33 cellular contexts compared by ENCODE assay signal in the genomic region with DNA sequence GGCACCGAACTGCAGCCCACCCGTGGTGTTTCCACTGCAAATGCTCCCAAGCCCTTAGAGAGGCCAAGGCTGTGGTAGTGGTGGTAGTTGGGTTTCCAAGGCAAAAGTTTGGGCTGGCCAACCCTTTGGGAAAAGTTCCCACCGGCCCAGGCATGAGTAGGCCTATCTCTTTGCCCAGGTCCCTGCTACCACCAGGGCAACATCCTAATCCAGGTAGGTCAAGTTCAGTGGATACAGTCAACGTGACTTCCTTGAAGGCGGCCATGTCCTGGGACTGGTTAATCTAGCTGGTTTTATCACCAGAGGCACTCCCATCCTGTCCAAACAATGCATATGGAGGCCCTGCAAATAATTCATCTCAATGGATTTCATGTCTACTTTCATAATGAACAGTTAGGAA. TPM values are rescaled to one million over a fixed set of nuclear protein-coding genes. Genes with fewer than 3 reads are reported as not detected.
DNase-seq lines count a peak whose midpoint lies in the region; ATAC-seq and TF ChIP-seq lines count a peak whose summit lies in the region.
"Had no signal": no experiment of that assay in that cellular context is flagged by ENCODE, and none has a peak within 500 bp of the region (broad histone marks: within the 10 kb centered on the region; RNA-seq: fewer than 3 reads in every experiment).

No MANE protein-coding gene starts in this region.

- DNase-seq in WTC11 (ENCODE audit: low spot score) (no peak), neuronal stem cell (ENCODE audit: low spot score) (no peak), EL (no peak), right atrium auricular region (ENCODE audit: low spot score) (no peak), gastrocnemius medialis (no peak), SK-N-DZ (ENCODE audit: low spot score) (no peak)
- DNase-seq: activated CD4-positive, alpha-beta T cell treated with anti-CD3 and anti-CD28 coated beads, Interleukin-2, amount 10 ng/mL, durations not matched to agents 7 days and 5 days; activated gamma-delta T cell; BE2C; cortex of kidney; heart left ventricle; naive thymus-derived CD8-positive, alpha-beta T cell; NCI-H1436; NCI-H2081; NCI-H345; NCI-H748 treated with DMSO at 0.1 percent for 48 hours; SIG-M5; stimulated activated CD4-positive, alpha-beta T cell treated with anti-CD3 and anti-CD28 coated beads, Interleukin-2, amount 100 ng/mL, for 48 hours; T-helper 9 cell; WERI-Rb-1 had no signal

- peak overlapping the region; percentile 58 for H3K4me3 ChIP-seq in iPS-18a (ENCODE audit: low read length)
- no peak overlapping the region for H3K4me3 ChIP-seq in neuronal stem cell (ENCODE audit: low read length in 2 of 2)
- no peak overlapping the region for H3K4me3 ChIP-seq in right atrium auricular region
- no peak overlapping the region for H3K4me3 ChIP-seq in gastrocnemius medialis
- H3K4me3 ChIP-seq: HAP-1 had no signal

- H2BK5ac ChIP-seq in neuronal stem cell (ENCODE audit: low read length): no peak overlapping the region

- no peak overlapping the region for H3K23ac ChIP-seq in neuronal stem cell (ENCODE audit: low read depth, low read length, poor library complexity)

- H3K4me1 ChIP-seq in ES-I3 (ENCODE audit: insufficient read depth, low read length): peaks cover 14% of the 10 kb centered on the region
- peaks cover 52% of the 10 kb centered on the region for H3K4me1 ChIP-seq in iPS-18a (ENCODE audit: control insufficient read depth, low read depth, low read length)
- peaks cover 13 to 20% of the 10 kb centered on the region in 2 donors for H3K4me1 ChIP-seq in neuronal stem cell (ENCODE audit: control insufficient read depth in 2 of 2, insufficient read depth in 1 of 2, low read depth in 1 of 2, low read length in 2 of 2)
- H3K4me1 ChIP-seq in right atrium auricular region: peaks cover 0 to 38% of the 10 kb centered on the region in 2 donors
- H3K4me1 ChIP-seq in gastrocnemius medialis: peaks cover 12 to 34% of the 10 kb centered on the region in 2 donors
- H3K4me1 ChIP-seq: BE2C, HAP-1 had no signal

- no peak for TF ChIP-seq POLR2A in gastrocnemius medialis (IDR thresholded peaks at IDR 0.05)

- TF ChIP-seq CTCF in WTC11 (IDR thresholded peaks at IDR 0.05) (no peak), right atrium auricular region (IDR thresholded peaks at IDR 0.05) (no peak), gastrocnemius medialis (IDR thresholded peaks at IDR 0.05 in 4 of 5, conservative IDR thresholded peaks at IDR 0.05 in 1 of 5) (no peak)

- no peak overlapping the region for H2AK5ac ChIP-seq in neuronal stem cell (ENCODE audit: low read depth, low read length)

- no peak overlapping the region for H3K4ac ChIP-seq in neuronal stem cell (ENCODE audit: low read length)

- peaks cover 79% of the 10 kb centered on the region for H3K4me1 Mint-ChIP-seq in WTC11

- H3K9me3 Mint-ChIP-seq in WTC11: no peaks in the 10 kb centered on the region
- H3K9me3 Mint-ChIP-seq: mesothelial cell of epicardium had no signal

- no peak overlapping the region for H2BK15ac ChIP-seq in neuronal stem cell (ENCODE audit: low read length)

- H2BK12ac ChIP-seq in neuronal stem cell (ENCODE audit: low read length): no peak overlapping the region

- no peak overlapping the region for H4K91ac ChIP-seq in neuronal stem cell (ENCODE audit: low read depth, low read length, poor library complexity)

- ATAC-seq in WTC11 (no peak), gastrocnemius medialis (no peak)
- ATAC-seq: naive thymus-derived CD8-positive, alpha-beta T cell had no signal

- no peak overlapping the region for H3K27ac Mint-ChIP-seq in WTC11
- H3K27ac Mint-ChIP-seq: activated CD4-positive, alpha-beta T cell treated with anti-CD3 and anti-CD28 coated beads, Interleukin-2, amount 10 ng/mL, durations not matched to agents 7 days and 5 days; mesothelial cell of epicardium; naive thymus-derived CD8-positive, alpha-beta T cell had no signal

- peak overlapping the region; percentile 95 for H3K4me2 ChIP-seq in neuronal stem cell (ENCODE audit: insufficient read depth, low read length, poor library complexity, severe bottlenecking)

- WGBS in neuronal stem cell (ENCODE audit: extremely low coverage in 2 of 2, insufficient read length in 2 of 2, insufficient replicate concordance in 1 of 2), 2 donors: no CpG with 5 or more reads among the region's 5 CpGs

- in situ Hi-C loops in gastrocnemius medialis (cut with MboI; ENCODE audit: low sequenced_read_pairs in 4 of 4): loop anchor here in 2 of 4 donors (25.0 kb wide), 1 partner anchor 921 kb away; no protein-coding TSS in a partner anchor

- H4K8ac ChIP-seq in neuronal stem cell (ENCODE audit: low read depth, low read length): no peak overlapping the region

- peaks cover 94% of the 10 kb centered on the region for H3K27me3 Mint-ChIP-seq in WTC11 (ENCODE audit: low read depth)

- H3K27me3 ChIP-seq in iPS-18a (ENCODE audit: control insufficient read depth, insufficient read depth, low read length): peaks cover 98% of the 10 kb centered on the region
- H3K27me3 ChIP-seq in neuronal stem cell (ENCODE audit: control insufficient read depth in 3 of 3, insufficient read depth in 3 of 3, low read depth in 1 of 3, low read length in 3 of 3): peaks cover 56 to 96% (median 91%) of the 10 kb centered on the region in 3 experiments
- H3K27me3 ChIP-seq in right atrium auricular region: peaks cover 42 to 47% of the 10 kb centered on the region in 2 donors
- H3K27me3 ChIP-seq in gastrocnemius medialis: peaks cover 76 to 98% (median 83%) of the 10 kb centered on the region in 3 donors

- CTCF ChIA-PET in WTC11 (lab: Charles Lee): interaction anchor here (0.9 to 3.0 kb wide), 5 partner anchors 7 to 405 kb away, joined by 3 to 19 read pairs (median 6); no protein-coding TSS in a partner anchor

- POLR2A ChIA-PET in WTC11 (lab: Charles Lee): interaction anchor here (1.0 to 2.5 kb wide), 2 partner anchors 13 to 67 kb away, joined by 3 to 18 read pairs; no protein-coding TSS in a partner anchor

- H3K79me1 ChIP-seq in neuronal stem cell (ENCODE audit: low read depth, low read length): no peaks in the 10 kb centered on the region

- peak overlapping the region; percentile 53; the same call in 1 of the 2 replicates for H3K9ac ChIP-seq in ES-I3 (ENCODE audit: low read depth, low read length)
- no peak overlapping the region for H3K9ac ChIP-seq in iPS-18a (ENCODE audit: low read length)
- no peak overlapping the region for H3K9ac ChIP-seq in neuronal stem cell (ENCODE audit: low read depth, low read length, poor library complexity)

- H3K36me3 ChIP-seq in ES-I3 (ENCODE audit: insufficient read depth, low read length): no peaks in the 10 kb centered on the region
- H3K36me3 ChIP-seq in iPS-18a (ENCODE audit: control insufficient read depth, low read depth, low read length): no peaks in the 10 kb centered on the region
- H3K36me3 ChIP-seq in neuronal stem cell (replicated peaks in 1 of 2; ENCODE audit: control insufficient read depth in 2 of 2, insufficient read depth in 2 of 2, low read length in 2 of 2): no peaks in the 10 kb centered on the region
- no peaks in the 10 kb centered on the region for H3K36me3 ChIP-seq in right atrium auricular region
- H3K36me3 ChIP-seq in gastrocnemius medialis: no peaks in the 10 kb centered on the region
- H3K36me3 ChIP-seq: ascending aorta, BE2C, esophagus muscularis mucosa, HAP-1, heart left ventricle, tibial nerve, WERI-Rb-1 had no signal

- H3K36me3 Mint-ChIP-seq in WTC11: peaks cover 16% of the 10 kb centered on the region
- H3K36me3 Mint-ChIP-seq: mesothelial cell of epicardium had no signal

- peak overlapping the region; percentile 97 for H2AFZ ChIP-seq in neuronal stem cell (ENCODE audit: low read length)

- intact Hi-C loops in gastrocnemius medialis (cut with DNase I; ENCODE audit: low total_unique reads): no loop called here

- peak overlapping the region; percentile 71 for H3K4me3 Mint-ChIP-seq in WTC11

- peak overlapping the region; percentile 15 for H3K18ac ChIP-seq in neuronal stem cell (ENCODE audit: low read length)

- H3K9me3 ChIP-seq in ES-I3 (ENCODE audit: control insufficient read depth, insufficient read depth, low read length): no peaks in the 10 kb centered on the region
- H3K9me3 ChIP-seq in iPS-18a (ENCODE audit: control insufficient read depth, low read depth, low read length): no peaks in the 10 kb centered on the region
- peaks cover 3 to 15% of the 10 kb centered on the region in 2 donors for H3K9me3 ChIP-seq in neuronal stem cell (replicated peaks in 1 of 2; ENCODE audit: control insufficient read depth in 2 of 2, insufficient read depth in 1 of 2, low read depth in 1 of 2, low read length in 2 of 2)
- no peaks in the 10 kb centered on the region for H3K9me3 ChIP-seq in right atrium auricular region
- H3K9me3 ChIP-seq in gastrocnemius medialis: no peaks in the 10 kb centered on the region
- H3K9me3 ChIP-seq: ascending aorta, BE2C, esophagus muscularis mucosa, HAP-1, heart left ventricle, tibial nerve had no signal

- H3K27ac ChIP-seq in iPS-18a (ENCODE audit: low read length) (no peak overlapping the region), neuronal stem cell (replicated peaks; ENCODE audit: low read length) (no peak overlapping the region), right atrium auricular region (no peak overlapping the region), gastrocnemius medialis (no peak overlapping the region)
- H3K27ac ChIP-seq: ascending aorta, esophagus muscularis mucosa, heart left ventricle, tibial nerve, WERI-Rb-1 had no signal

- no peak overlapping the region for H2BK120ac ChIP-seq in neuronal stem cell (ENCODE audit: low read depth, low read length)

- H3K14ac ChIP-seq in neuronal stem cell (ENCODE audit: low read length): no peak overlapping the region

TF ChIP-seq in WTC11, 78 proteins besides CTCF, POLR2A, EP300 and RAD21:
- no peak for TF ChIP-seq ZNF121 (CRISPR knock-in tag; IDR thresholded peaks at IDR 0.05)
- TF ChIP-seq MAX (CRISPR knock-in tag; IDR thresholded peaks at IDR 0.05): peak; percentile 7; the same call in 1 of the 2 replicates

RNA-seq across cellular contexts. Expression of gene ONECUT1, which starts 1.6 kb away (rescaled TPM):
- total RNA-seq in WTC11 (2021): 33.8 to 39.3 TPM (median 35.9 TPM) in 3 replicates
- polyA plus RNA-seq in neuronal stem cell (2013, experiment 1 of 2): 0.24 TPM
- 0.24 TPM for polyA plus RNA-seq in neuronal stem cell (2013, experiment 2 of 2)
- total RNA-seq in right atrium auricular region: not detected
- not detected for total RNA-seq in gastrocnemius medialis
- 0.46 TPM in 1 of 2 replicates, not detected in the other for polyA plus RNA-seq in SK-N-DZ (2014; cell fraction: cytosol; rRNA removed)
- polyA plus RNA-seq in SK-N-DZ (2014; cell fraction: nucleus; rRNA removed): not detected in 2 replicates
- total RNA-seq: activated CD4-positive, alpha-beta T cell treated with anti-CD3 and anti-CD28 coated beads, Interleukin-2, amount 10 ng/mL, durations not matched to agents 7 days and 5 days; activated CD8-positive, alpha-beta memory T cell treated with anti-CD3 and anti-CD28 coated beads for 36 hours; cardiac septum; esophagus muscularis mucosa; heart left ventricle; kidney epithelial cell; lower leg skin; naive thymus-derived CD8-positive, alpha-beta T cell; posterior vena cava; sciatic nerve had no signal
- polyA plus RNA-seq: heart left ventricle; naive thymus-derived CD8-positive, alpha-beta T cell had no signal

Comparison
In these comparisons a context has a peak if more than half of its experiments do, and no peak if none do; other contexts are left out.
1. RNA of gene ONECUT1, which starts 1.6 kb away (total RNA-seq): 33.8 to 39.3 TPM in WTC11; not detected in right atrium auricular region and not detected in gastrocnemius medialis; every median in the first group is over 10 times any median in the second.